ENCODE assay signal across 13 cellular contexts in the genomic region with DNA sequence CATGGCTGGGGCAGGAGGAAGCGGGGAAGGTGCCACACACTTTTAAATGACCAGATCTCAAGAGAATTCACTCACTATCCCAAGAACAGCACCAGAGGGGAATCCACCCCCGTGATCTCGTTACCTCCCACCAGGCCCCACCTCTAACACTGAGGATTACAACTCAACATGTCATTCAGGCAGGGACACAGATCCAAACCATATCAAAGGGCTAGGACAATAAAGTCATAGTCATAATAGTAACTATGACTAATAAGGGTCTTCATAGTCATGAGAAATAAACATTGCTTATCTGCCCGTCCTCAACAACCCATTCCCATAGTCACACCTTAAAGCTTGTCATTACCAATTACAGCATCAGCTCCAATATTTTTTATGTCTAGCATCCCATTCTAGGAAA.
DNase-seq lines count a peak whose midpoint lies in the region; ATAC-seq, FAIRE-seq and TF ChIP-seq lines count a peak whose summit lies in the region.
"Had no signal": no experiment of that assay in that cellular context is flagged by ENCODE, and none has a peak within 500 bp of the region (broad histone marks: within the 10 kb centered on the region; RNA-seq: fewer than 3 reads in every experiment).

No MANE protein-coding gene starts in this region.

- no peak overlapping the region for H3K4ac ChIP-seq in trophoblast cell (ENCODE audit: low read depth, low read length)

- TF ChIP-seq POLR2A in GM12892 (IDR thresholded peaks at IDR 0.05; ENCODE audit: low read depth, low read length): no peak

- no peaks in the 10 kb centered on the region for H3K4me1 ChIP-seq in CD8-positive, alpha-beta memory T cell (ENCODE audit: insufficient read depth, low read length)
- no peaks in the 10 kb centered on the region for H3K4me1 ChIP-seq in trophoblast cell (ENCODE audit: control insufficient read depth in 1 of 2, insufficient read depth in 2 of 2, low read length in 2 of 2)
- H3K4me1 ChIP-seq: SJSA1, tibial nerve had no signal

- no peak overlapping the region for H4K12ac ChIP-seq in trophoblast cell (ENCODE audit: low read depth, low read length)

- H3K18ac ChIP-seq in trophoblast cell (ENCODE audit: low read length): no peak overlapping the region

- CTCF ChIA-PET in CD8-positive, alpha-beta memory T cell (lab: Charles Lee): no interaction called here

- H3K9ac ChIP-seq in trophoblast cell (ENCODE audit: low read length): no peak overlapping the region

- POLR2A ChIA-PET in CD8-positive, alpha-beta memory T cell (lab: Charles Lee): no interaction called here

- no peaks in the 10 kb centered on the region for H3K9me3 Mint-ChIP-seq in CD8-positive, alpha-beta memory T cell
- no peaks in the 10 kb centered on the region for H3K9me3 Mint-ChIP-seq in T-helper 2 cell treated with Interferon-gamma antibody and Interleukin-4, amounts not matched to agents 5 μg/mL and 100 μg/mL, for 36 hours
- H3K9me3 Mint-ChIP-seq: endodermal cell had no signal

- no CpG with 5 or more reads among the region's 4 CpGs for WGBS in trophoblast cell (ENCODE audit: extremely low coverage, insufficient coverage, insufficient read length)

- H3K4me3 Mint-ChIP-seq in CD8-positive, alpha-beta memory T cell: peak overlapping the region in 4 of 7 donors; percentile 7 to 68 (median 36)
- H3K4me3 Mint-ChIP-seq in T-helper 2 cell treated with Interferon-gamma antibody and Interleukin-4, amounts not matched to agents 5 μg/mL and 100 μg/mL, for 36 hours: peak overlapping the region; percentile 49
- H3K4me3 Mint-ChIP-seq: endodermal cell had no signal

- no peaks in the 10 kb centered on the region for H3K79me2 ChIP-seq in trophoblast cell (ENCODE audit: control insufficient read depth, insufficient read depth, low read length, poor library complexity)

- no peaks in the 10 kb centered on the region for H3K27me3 ChIP-seq in CD8-positive, alpha-beta memory T cell (ENCODE audit: insufficient read depth, low read length, poor library complexity, severe bottlenecking)
- H3K27me3 ChIP-seq in trophoblast cell (ENCODE audit: insufficient read depth, low read length): no peaks in the 10 kb centered on the region
- H3K27me3 ChIP-seq: tibial nerve had no signal

- H2BK12ac ChIP-seq in trophoblast cell (ENCODE audit: low read length): no peak overlapping the region

- no peak overlapping the region for H2AK5ac ChIP-seq in trophoblast cell (ENCODE audit: low read length)

- H3K27ac ChIP-seq in CD8-positive, alpha-beta memory T cell (ENCODE audit: low read depth, low read length): no peak overlapping the region
- no peak overlapping the region for H3K27ac ChIP-seq in trophoblast cell (ENCODE audit: low read depth, low read length)
- H3K27ac ChIP-seq: SJSA1, tibial nerve had no signal

- H3K36me3 ChIP-seq in CD8-positive, alpha-beta memory T cell (ENCODE audit: insufficient read depth, low read length): no peaks in the 10 kb centered on the region
- H3K36me3 ChIP-seq in trophoblast cell (ENCODE audit: control insufficient read depth in 1 of 2, insufficient read depth in 2 of 2, low read length in 2 of 2): no peaks in the 10 kb centered on the region
- H3K36me3 ChIP-seq: SJSA1, tibial nerve had no signal

- H3K14ac ChIP-seq in trophoblast cell (ENCODE audit: low read length): no peak overlapping the region

- no peak for DNase-seq in CD8-positive, alpha-beta memory T cell
- peak; percentile 13 for DNase-seq in T-helper 2 cell treated with Interferon-gamma antibody and Interleukin-4, amounts not matched to agents 5 μg/mL and 100 μg/mL, for 36 hours (ENCODE audit: low spot score)
- DNase-seq in GM12892 (ENCODE audit: insufficient read length): no peak
- DNase-seq in trophoblast cell: no peak
- DNase-seq: amniotic stem cell, endodermal cell, NCI-H446, right cardiac atrium had no signal

- H4K8ac ChIP-seq in trophoblast cell (ENCODE audit: low read depth, low read length): no peak overlapping the region

- H3K4me1 Mint-ChIP-seq in CD8-positive, alpha-beta memory T cell: peaks cover 16 to 36% (median 22%) of the 10 kb centered on the region in 3 donors
- peaks cover 11% of the 10 kb centered on the region for H3K4me1 Mint-ChIP-seq in T-helper 2 cell treated with Interferon-gamma antibody and Interleukin-4, amounts not matched to agents 5 μg/mL and 100 μg/mL, for 36 hours (ENCODE audit: low read depth)
- H3K4me1 Mint-ChIP-seq: endodermal cell had no signal

- no peak overlapping the region for H3K23ac ChIP-seq in trophoblast cell (ENCODE audit: low read length)

- H3K4me3 ChIP-seq in CD8-positive, alpha-beta memory T cell (ENCODE audit: low read length): no peak overlapping the region
- H3K4me3 ChIP-seq in trophoblast cell (ENCODE audit: low read depth, low read length): no peak overlapping the region
- H3K4me3 ChIP-seq: SJSA1, tibial nerve had no signal

- no peaks in the 10 kb centered on the region for H3K79me1 ChIP-seq in trophoblast cell (ENCODE audit: low read length)

- peak overlapping the region in 3 of 8 donors; percentile 4 to 88 (median 61) for H3K27ac Mint-ChIP-seq in CD8-positive, alpha-beta memory T cell
- no peak overlapping the region for H3K27ac Mint-ChIP-seq in T-helper 2 cell treated with Interferon-gamma antibody and Interleukin-4, amounts not matched to agents 5 μg/mL and 100 μg/mL, for 36 hours
- H3K27ac Mint-ChIP-seq: endodermal cell had no signal

- no peak overlapping the region for H3K4me2 ChIP-seq in trophoblast cell (ENCODE audit: low read length)

- ATAC-seq in GM18502 (IDR thresholded peaks at IDR 0.05; ENCODE audit: poor library complexity, unreplicated experiment) (peak; percentile 56), HG02588 (IDR thresholded peaks at IDR 0.05; ENCODE audit: unreplicated experiment) (peak; percentile 42), GM18873 (IDR thresholded peaks at IDR 0.05; ENCODE audit: low FRiP score, unreplicated experiment) (no peak)
- ATAC-seq: right cardiac atrium had no signal

- no peaks in the 10 kb centered on the region for H3K9me3 ChIP-seq in CD8-positive, alpha-beta memory T cell (ENCODE audit: low read length)
- no peaks in the 10 kb centered on the region for H3K9me3 ChIP-seq in trophoblast cell (ENCODE audit: insufficient read depth, low read depth, low read length)
- H3K9me3 ChIP-seq: SJSA1, tibial nerve had no signal

- no peak overlapping the region for H4K91ac ChIP-seq in trophoblast cell (ENCODE audit: low read depth, low read length)

- no peak for FAIRE-seq in GM12892 (lab: Jason Lieb, UNC)

- H3K27me3 Mint-ChIP-seq in CD8-positive, alpha-beta memory T cell: peaks cover 0 to 6% of the 10 kb centered on the region in 2 donors
- H3K27me3 Mint-ChIP-seq in T-helper 2 cell treated with Interferon-gamma antibody and Interleukin-4, amounts not matched to agents 5 μg/mL and 100 μg/mL, for 36 hours (ENCODE audit: low read depth): no peaks in the 10 kb centered on the region

- H2BK120ac ChIP-seq in trophoblast cell (ENCODE audit: insufficient read depth, low read length, poor library complexity): no peak overlapping the region

- no peak overlapping the region for H2BK5ac ChIP-seq in trophoblast cell (ENCODE audit: low read depth, low read length, poor library complexity)

- H3K36me3 Mint-ChIP-seq in CD8-positive, alpha-beta memory T cell: no peaks in the 10 kb centered on the region
- no peaks in the 10 kb centered on the region for H3K36me3 Mint-ChIP-seq in T-helper 2 cell treated with Interferon-gamma antibody and Interleukin-4, amounts not matched to agents 5 μg/mL and 100 μg/mL, for 36 hours (ENCODE audit: low read depth)

- no peak overlapping the region for H2AFZ ChIP-seq in trophoblast cell (ENCODE audit: insufficient read depth, low read length, poor library complexity)
